Comparison of ENCODE assay signal across 1 cellular context in the genomic region with DNA sequence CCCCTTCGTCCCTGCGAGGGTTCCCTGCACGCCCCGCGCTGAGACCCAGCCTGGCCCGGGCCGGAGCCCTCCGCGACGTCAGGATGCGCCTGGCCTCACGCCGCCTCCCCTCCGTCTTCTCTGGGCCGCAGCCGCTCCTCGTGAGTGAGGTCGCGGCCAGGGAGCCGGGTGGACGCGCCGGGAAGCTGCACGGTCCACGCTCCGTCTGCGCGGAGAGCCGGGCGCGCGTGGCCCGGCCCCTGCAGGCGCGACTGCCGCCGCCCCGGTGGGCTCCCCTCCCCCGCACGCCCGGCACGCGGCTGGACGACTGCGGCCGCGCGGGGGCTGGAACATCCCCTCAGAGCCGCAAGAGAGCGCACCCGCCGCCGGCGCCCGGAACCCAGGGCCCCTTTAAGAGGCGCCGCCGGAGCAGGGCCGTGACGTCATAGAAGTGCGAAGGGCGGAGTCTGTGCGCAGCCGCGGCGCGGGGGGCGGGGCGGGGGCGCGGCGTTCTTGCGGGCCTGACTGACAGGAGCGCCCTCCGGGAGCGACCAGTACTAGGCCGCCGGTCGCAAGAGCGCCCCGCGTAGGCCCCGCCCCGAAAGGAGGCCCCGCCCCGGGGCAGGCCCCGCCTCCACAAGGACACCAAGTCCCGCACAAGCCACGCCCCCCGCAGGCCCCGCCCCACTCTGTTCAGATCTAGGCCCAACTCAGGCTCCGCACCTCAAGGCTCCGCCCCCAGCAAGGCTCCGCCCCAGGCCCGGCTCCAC.
TF ChIP-seq lines count a peak whose summit lies in the region.

No MANE protein-coding gene starts in this region.

TF ChIP-seq in WTC11, 78 proteins besides CTCF, POLR2A, EP300 and RAD21 (continued from another document):
- TF ChIP-seq AFF4 (CRISPR knock-in tag; IDR thresholded peaks at IDR 0.05; ENCODE audit: borderline replicate concordance): no peak
- no peak for TF ChIP-seq NFE2L1 (CRISPR knock-in tag; IDR thresholded peaks at IDR 0.05)
- TF ChIP-seq RORB (CRISPR knock-in tag; IDR thresholded peaks at IDR 0.05): no peak
